In genomic region chr12:96212456-96213375, GRCh38 we compare ENCODE assay signal across 12 cellular contexts. TPM values are rescaled to one million over a fixed set of nuclear protein-coding genes. Genes with fewer than 3 reads are reported as not detected.
DNase-seq lines count a peak whose midpoint lies in the region; ATAC-seq and TF ChIP-seq lines count a peak whose summit lies in the region.
"Had no signal": no experiment of that assay in that cellular context is flagged by ENCODE, and none has a peak within 500 bp of the region (broad histone marks: within the 10 kb centered on the region; RNA-seq: fewer than 3 reads in every experiment).

No MANE protein-coding gene starts in this region.

- H3K9me3 Mint-ChIP-seq in endothelial cell (ENCODE audit: unreplicated experiment) = no peaks in the 10 kb centered on the region

- ATAC-seq in activated CD4-positive, CD25-positive, alpha-beta regulatory T cell treated with anti-CD3 and anti-CD28 coated beads, Interleukin-2, amount 50 U/mL, for 24 hours = peak; percentile 14 to 31
- ATAC-seq in RWPE2 (ENCODE audit: low read depth) = no peak
- no peak for ATAC-seq in HG03378 (IDR thresholded peaks at IDR 0.05; ENCODE audit: unreplicated experiment)

- H3K4me3 ChIP-seq in RWPE2 (ENCODE audit: severe bottlenecking) = no peak overlapping the region
- no peak overlapping the region for H3K4me3 ChIP-seq in skeletal muscle tissue (ENCODE audit: low read length in 3 of 3)
- no peak overlapping the region for H3K4me3 ChIP-seq in BE2C (ENCODE audit: low read depth, low read length)
- H3K4me3 ChIP-seq: HAP-1, thoracic aorta had no signal

- peaks cover 37% of the 10 kb centered on the region for H3K27me3 Mint-ChIP-seq in endothelial cell (ENCODE audit: unreplicated experiment)

- H3K4me1 ChIP-seq in RWPE2 (ENCODE audit: insufficient read depth, poor library complexity, severe bottlenecking) = peaks cover 81% of the 10 kb centered on the region
- H3K4me1 ChIP-seq in skeletal muscle tissue (ENCODE audit: control insufficient read depth in 3 of 3, insufficient read depth in 3 of 3, low read length in 3 of 3) = peaks cover 14 to 31% (median 21%) of the 10 kb centered on the region in 3 donors
- no peaks in the 10 kb centered on the region for H3K4me1 ChIP-seq in BE2C
- H3K4me1 ChIP-seq: HAP-1 had no signal

- TF ChIP-seq CTCF in RWPE2 (IDR thresholded peaks at IDR 0.05; ENCODE audit: poor library complexity, severe bottlenecking) (no peak), endothelial cell (IDR thresholded peaks at IDR 0.05; ENCODE audit: unreplicated experiment) (no peak), BE2C (IDR thresholded peaks at IDR 0.05; ENCODE audit: low read depth, low read length) (no peak)

- H3K9me3 ChIP-seq in RWPE2 (ENCODE audit: severe bottlenecking) = no peaks in the 10 kb centered on the region
- H3K9me3 ChIP-seq in skeletal muscle tissue (ENCODE audit: control insufficient read depth in 3 of 3, low read length in 3 of 3) = no peaks in the 10 kb centered on the region
- no peaks in the 10 kb centered on the region for H3K9me3 ChIP-seq in BE2C
- H3K9me3 ChIP-seq: HAP-1, thoracic aorta had no signal

- H3K36me3 Mint-ChIP-seq in endothelial cell (ENCODE audit: low read depth, unreplicated experiment) = peaks cover 58% of the 10 kb centered on the region

- H3K27ac Mint-ChIP-seq in endothelial cell (ENCODE audit: unreplicated experiment) = peak overlapping the region; percentile 98

- no peak for DNase-seq in activated CD4-positive, CD25-positive, alpha-beta regulatory T cell treated with anti-CD3 and anti-CD28 coated beads, Interleukin-2, amount 50 U/mL, for 72 hours
- DNase-seq in RWPE2 (ENCODE audit: low spot score) = peak; percentile 9
- DNase-seq in endothelial cell (ENCODE audit: low spot score) = no peak
- DNase-seq in putamen (ENCODE audit: low spot score) = no peak
- no peak for DNase-seq in BE2C
- DNase-seq: NCI-H1436 treated with DMSO at 0.1 percent for 48 hours; stimulated activated CD4-positive, alpha-beta T cell treated with anti-CD3 and anti-CD28 coated beads, Interleukin-1b, Interleukin-23, amount 100 ng/mL, for 48 hours had no signal

- no peaks in the 10 kb centered on the region for H3K27me3 ChIP-seq in RWPE2 (ENCODE audit: insufficient read depth, poor library complexity, severe bottlenecking)
- H3K27me3 ChIP-seq in skeletal muscle tissue (ENCODE audit: control insufficient read depth in 3 of 3, insufficient read depth in 3 of 3, low read length in 3 of 3) = no peaks in the 10 kb centered on the region
- no peaks in the 10 kb centered on the region for H3K27me3 ChIP-seq in BE2C

- peak overlapping the region; percentile 91 for H3K4me3 Mint-ChIP-seq in endothelial cell (ENCODE audit: unreplicated experiment)

- H3K36me3 ChIP-seq in RWPE2 (ENCODE audit: low read depth) (peaks cover 52% of the 10 kb centered on the region), skeletal muscle tissue (ENCODE audit: control insufficient read depth in 3 of 3, insufficient read depth in 3 of 3, low read length in 3 of 3) (peaks cover 0 to 2% (median 0%) of the 10 kb centered on the region in 3 donors), BE2C (no peaks in the 10 kb centered on the region)
- H3K36me3 ChIP-seq: HAP-1, thoracic aorta had no signal

- H3K9ac ChIP-seq in skeletal muscle tissue (ENCODE audit: low read depth in 1 of 3, low read length in 3 of 3) = peak overlapping the region in 1 of 3 donors; percentile 13

- H3K4me1 Mint-ChIP-seq in endothelial cell (ENCODE audit: unreplicated experiment) = peaks cover 86% of the 10 kb centered on the region

- H3K27ac ChIP-seq in RWPE2 (ENCODE audit: poor library complexity, severe bottlenecking) = peak overlapping the region; percentile 100
- peak overlapping the region; percentile 10 for H3K27ac ChIP-seq in skeletal muscle tissue (ENCODE audit: low read depth, low read length)

RNA-seq across cellular contexts. Expression of gene ELK3, which starts 18.5 kb away (rescaled TPM):
- total RNA-seq in endothelial cell (ENCODE audit: unreplicated experiment) = 294 TPM
- 9.9 TPM for total RNA-seq in skeletal muscle tissue
- 26.6 TPM for polyA plus RNA-seq in BE2C (2012; ENCODE audit: insufficient read depth, insufficient read length, low read depth)

Comparison
In these comparisons a context has a peak if more than half of its experiments do, and no peak if none do; other contexts are left out.
1. ATAC-seq: peak in activated CD4-positive, CD25-positive, alpha-beta regulatory T cell treated with anti-CD3 and anti-CD28 coated beads, Interleukin-2, amount 50 U/mL, for 24 hours (2 of 2); none in RWPE2 (single experiment) and HG03378 (single experiment).
2. RNA of gene ELK3, which starts 18.5 kb away (total RNA-seq): 294 TPM in endothelial cell (single experiment); 9.9 TPM in skeletal muscle tissue (single experiment); every median in the first group is over 10 times any median in the second.